1 cellular context compared by ENCODE assay signal in genomic region chr17:61199431-61200348, GRCh38.
TF ChIP-seq lines count a peak whose summit lies in the region.

No MANE protein-coding gene starts in this region.

TF ChIP-seq in A549, 52 proteins besides CTCF, POLR2A, EP300 and RAD21 (continued from another document):
- TF ChIP-seq CHD4 (IDR thresholded peaks at IDR 0.05; ENCODE audit: borderline replicate concordance) (no peak), ZNF302 (CRISPR knock-in tag; IDR thresholded peaks at IDR 0.05) (no peak), RFX5 (IDR thresholded peaks at IDR 0.05) (no peak), CBX8 (IDR thresholded peaks at IDR 0.05) (no peak), RCOR1 (IDR thresholded peaks at IDR 0.05; ENCODE audit: low read depth, low read length) (no peak), FOSL2 (IDR thresholded peaks at IDR 0.05) (no peak), FOSL2 (CRISPR knock-in tag; IDR thresholded peaks at IDR 0.05) (no peak), CBX2 (IDR thresholded peaks at IDR 0.05; ENCODE audit: borderline replicate concordance, low read depth) (no peak)
